Comparison of ENCODE assay signal across 8 cellular contexts in genomic region chr6:21594427-21595264, GRCh38. TPM values are rescaled to one million over a fixed set of nuclear protein-coding genes. Genes with fewer than 3 reads are reported as not detected.
DNase-seq lines count a peak whose midpoint lies in the region; ATAC-seq and TF ChIP-seq lines count a peak whose summit lies in the region.

No MANE protein-coding gene starts in this region.

- H3K4me3 ChIP-seq in IMR-90 (ENCODE audit: insufficient read depth, low read depth, low read length) = peak overlapping the region; percentile 84
- peak overlapping the region; percentile 85 for H3K4me3 ChIP-seq in WERI-Rb-1 (ENCODE audit: low read depth, low read length)
- peak overlapping the region; percentile 95 to 98 for H3K4me3 ChIP-seq in duodenal mucosa (ENCODE audit: low read depth in 1 of 2, low read length in 2 of 2)
- H3K4me3 ChIP-seq in right lobe of liver = peak overlapping the region; percentile 55 to 66 (median 60)

- H3K9ac ChIP-seq in IMR-90 (ENCODE audit: low read depth, low read length) = peak overlapping the region; percentile 99
- H3K9ac ChIP-seq in duodenal mucosa (ENCODE audit: low read depth in 1 of 2, low read length in 2 of 2) = peak overlapping the region; percentile 87 to 92

- H3K9me1 ChIP-seq in IMR-90 (ENCODE audit: insufficient read depth, low read length) = peaks cover 3% of the 10 kb centered on the region; the same call in 1 of the 2 replicates

- peak overlapping the region; percentile 81 for H2AK9ac ChIP-seq in IMR-90 (replicated peaks; ENCODE audit: low read depth, low read length, poor library complexity)

- peak overlapping the region; percentile 98 for H3K4ac ChIP-seq in IMR-90 (ENCODE audit: low read depth, low read length)

- peak overlapping the region; percentile 49; the same call in 1 of the 2 replicates for H2BK20ac ChIP-seq in IMR-90 (ENCODE audit: low read depth, low read length)

- no peak; the same call in 1 of the 2 replicates for TF ChIP-seq POLR2A in IMR-90 (IDR thresholded peaks at IDR 0.05; ENCODE audit: low read depth, low read length)
- peak; percentile 42 for TF ChIP-seq POLR2A in right lobe of liver (IDR thresholded peaks at IDR 0.05)

- no TSS peak for BruUV-seq in IMR-90 (replicated peaks; lab: Mats Ljungman, UMichigan)

- peak overlapping the region; percentile 80 to 87; a peak in 3 of 4 replicates for H4K8ac ChIP-seq in IMR-90 (ENCODE audit: low read depth in 2 of 2, low read length in 2 of 2)

- H3K4me2 ChIP-seq in IMR-90 (ENCODE audit: low read depth, low read length) = peak overlapping the region; percentile 37; the same call in 1 of the 2 replicates

- H3K23ac ChIP-seq in IMR-90 (ENCODE audit: low read depth, low read length) = peak overlapping the region; percentile 95

- H2AFZ ChIP-seq in IMR-90 (replicated peaks; ENCODE audit: low read length, poor library complexity) = peak overlapping the region; percentile 94

- TF ChIP-seq CTCF in GM20000 (IDR thresholded peaks at IDR 0.05; ENCODE audit: extremely low read depth, missing control alignments) = no peak
- no peak for TF ChIP-seq CTCF in IMR-90 (conservative IDR thresholded peaks at IDR 0.05; ENCODE audit: low read depth, low read length)
- no peak for TF ChIP-seq CTCF in WERI-Rb-1 (IDR thresholded peaks at IDR 0.05; ENCODE audit: low read depth, low read length)
- no peak for TF ChIP-seq CTCF in right lobe of liver (IDR thresholded peaks at IDR 0.05)

- peak overlapping the region; percentile 87 for H2BK120ac ChIP-seq in IMR-90 (ENCODE audit: low read depth, low read length)

- DNase-seq in D341Med (ENCODE audit: low spot score) (peak; percentile 47), GM20000 (ENCODE audit: low spot score) (peak; percentile 75), IMR-90 (peak; percentile 63), WERI-Rb-1 (peak; percentile 72), right lobe of liver (peak; percentile 61 to 74 (median 66))
- peak; percentile 22 for DNase-seq in stimulated activated CD8-positive, alpha-beta memory T cell treated with anti-CD3 and anti-CD28 coated beads, Interleukin-12 subunit alpha, Interleukin-12 subunit beta, amount 100 ng/mL, for 4 hours (ENCODE audit: low read depth)

- no peaks in the 10 kb centered on the region for H3K9me3 ChIP-seq in IMR-90 (ENCODE audit: control insufficient read depth, insufficient read depth, low read length)
- H3K9me3 ChIP-seq in WERI-Rb-1 (ENCODE audit: severe bottlenecking) = no peaks in the 10 kb centered on the region
- no peaks in the 10 kb centered on the region for H3K9me3 ChIP-seq in duodenal mucosa (ENCODE audit: control insufficient read depth in 1 of 2, low read length in 2 of 2)
- H3K9me3 ChIP-seq in right lobe of liver = no peaks in the 10 kb centered on the region

- in situ Hi-C loops in IMR-90 (cut with MboI; ENCODE audit: low sequenced_read_pairs) = loop anchor here (10.0 kb wide), 1 partner anchor 550 kb away; no protein-coding TSS in a partner anchor

- dilution Hi-C loops in IMR-90 (cut with HindIII; ENCODE audit: low sequenced_read_pairs, unreplicated experiment) = no loop called here

- ATAC-seq in IMR-90 (ENCODE audit: low read depth) = peak; percentile 19
- ATAC-seq in right lobe of liver = peak; percentile 39 to 62 (median 60)
- ATAC-seq in GM18520 (IDR thresholded peaks at IDR 0.05; ENCODE audit: unreplicated experiment) = no peak

- 0% methylated on average over 23 of the region's 105 CpGs; no CpG with 5 or more reads in 1 of the 2 experiments for WGBS in IMR-90 (ENCODE audit: extremely low coverage in 2 of 2, insufficient read length in 1 of 2), 2 experiments
- 0% methylated on average over 12 of the region's 105 CpGs for WGBS in right lobe of liver (ENCODE audit: insufficient coverage, low coverage, low lambda C conversion rate, missing lambda C conversion rate)

- peaks cover 4% of the 10 kb centered on the region for H3K4me1 ChIP-seq in IMR-90 (ENCODE audit: control insufficient read depth, insufficient read depth, low read length)
- peaks cover 12 to 26% of the 10 kb centered on the region in 2 donors for H3K4me1 ChIP-seq in duodenal mucosa (ENCODE audit: control insufficient read depth in 1 of 2, insufficient read depth in 2 of 2, low read length in 2 of 2)
- H3K4me1 ChIP-seq in right lobe of liver = peaks cover 0 to 6% (median 0%) of the 10 kb centered on the region in 4 donors

- peaks cover 25% of the 10 kb centered on the region for H3K36me3 ChIP-seq in IMR-90 (ENCODE audit: control insufficient read depth, insufficient read depth, low read length)
- peaks cover 44% of the 10 kb centered on the region for H3K36me3 ChIP-seq in WERI-Rb-1
- peaks cover 0 to 3% of the 10 kb centered on the region in 2 donors for H3K36me3 ChIP-seq in duodenal mucosa (ENCODE audit: control insufficient read depth in 1 of 2, insufficient read depth in 2 of 2, low read length in 2 of 2)
- H3K36me3 ChIP-seq in right lobe of liver = no peaks in the 10 kb centered on the region

- POLR2A ChIA-PET in IMR-90 (lab: Charles Lee; ENCODE audit: unreplicated experiment) = interaction anchor here (0.6 to 4.2 kb wide), 20 partner anchors 17 to 1915 kb away, joined by 3 to 36 read pairs (median 4); no protein-coding TSS in a partner anchor

- H3K56ac ChIP-seq in IMR-90 (ENCODE audit: extremely low read depth, insufficient read depth, low read length) = peak overlapping the region; percentile 87; the same call in 1 of the 2 replicates

- intact Hi-C loops in IMR-90 (cut with micrococcal nuclease) = loop anchor here (5.0 to 10.0 kb wide), 10 partner anchors 148 to 1233 kb away; no protein-coding TSS in a partner anchor
- intact Hi-C loops in right lobe of liver (cut with DNase I) = no loop called here

- peak overlapping the region; percentile 79 for H2BK5ac ChIP-seq in IMR-90 (ENCODE audit: low read depth, low read length, poor library complexity, severe bottlenecking)

- peak overlapping the region; percentile 97 for H3K14ac ChIP-seq in IMR-90 (replicated peaks; ENCODE audit: low read depth, low read length)

- TF ChIP-seq RAD21 in IMR-90 (IDR thresholded peaks at IDR 0.05; ENCODE audit: low read length) = no peak

- CTCF ChIA-PET in IMR-90 (lab: Yijun Ruan, JAX) = interaction anchor here (0.8 kb wide), 1 partner anchor 1851 kb away, joined by 4 read pairs; no protein-coding TSS in a partner anchor

- H4K5ac ChIP-seq in IMR-90 (ENCODE audit: low read depth, low read length) = peak overlapping the region; percentile 11

- no peak overlapping the region for H2AK5ac ChIP-seq in IMR-90 (ENCODE audit: low read depth, low read length)

- H3K18ac ChIP-seq in IMR-90 (ENCODE audit: low read depth, low read length) = peak overlapping the region; percentile 47

- peaks cover 9 to 20% of the 10 kb centered on the region in 2 experiments; a peak in 3 of 4 replicates for H3K79me1 ChIP-seq in IMR-90 (ENCODE audit: low read depth in 1 of 2, low read length in 2 of 2)

- H4K20me1 ChIP-seq in IMR-90 (ENCODE audit: insufficient read depth, low read length) = peaks cover 32% of the 10 kb centered on the region

- peak overlapping the region; percentile 78; the same call in 2 of the 3 replicates for H2BK15ac ChIP-seq in IMR-90 (ENCODE audit: low read depth, low read length)

- H4K91ac ChIP-seq in IMR-90 (ENCODE audit: insufficient read depth, low read depth, low read length) = peak overlapping the region; percentile 87

- peak overlapping the region; percentile 90 for H3K27ac ChIP-seq in IMR-90 (ENCODE audit: insufficient read depth, low read length)
- H3K27ac ChIP-seq in WERI-Rb-1 = peak overlapping the region; percentile 78
- H3K27ac ChIP-seq in duodenal mucosa (ENCODE audit: low read depth, low read length) = peak overlapping the region; percentile 87
- peak overlapping the region; percentile 59 to 90 (median 61) for H3K27ac ChIP-seq in right lobe of liver

- H3K27me3 ChIP-seq in IMR-90 (ENCODE audit: control insufficient read depth, insufficient read depth, low read length) (no peaks in the 10 kb centered on the region), WERI-Rb-1 (ENCODE audit: insufficient read depth, low read depth, severe bottlenecking) (no peaks in the 10 kb centered on the region), duodenal mucosa (ENCODE audit: control insufficient read depth in 1 of 2, insufficient read depth in 2 of 2, low read length in 2 of 2) (no peaks in the 10 kb centered on the region), right lobe of liver (no peaks in the 10 kb centered on the region)

TF ChIP-seq in IMR-90, 13 proteins besides CTCF, POLR2A, EP300 and RAD21:
- no peak for TF ChIP-seq CHD1 (IDR thresholded peaks at IDR 0.05; ENCODE audit: low read depth, low read length)
- TF ChIP-seq MXI1 (IDR thresholded peaks at IDR 0.05; ENCODE audit: borderline replicate concordance, low read depth, low read length) = peak; percentile 85

RNA-seq across cellular contexts. Expression of gene SOX4, which starts 1.1 kb away (rescaled TPM):
- total RNA-seq in IMR-90 (2012; rRNA removed) (4.7 and 6.4 TPM in 2 replicates), right lobe of liver (10 to 100 TPM in 1 of 6 experiments, 1 to 10 TPM in 4, under 1 TPM in 1; 0.81 to 22.5 (median 2.4) TPM)
- 4.8 and 5.4 TPM in 2 replicates for polyA plus RNA-seq in IMR-90 (2012; rRNA removed)
- 3.1 and 5.4 TPM in 2 replicates for polyA plus RNA-seq in IMR-90 (2012; cell fraction: cytosol; rRNA removed)
- 4.5 and 8.7 TPM in 2 replicates for polyA plus RNA-seq in IMR-90 (2012; cell fraction: nucleus; rRNA removed; ENCODE audit: low replicate concordance)

Comparison
In these comparisons a context has a peak if more than half of its experiments do, and no peak if none do; other contexts are left out.
1. DNase-seq: peak in every context shown above with its lines; median percentile 75 in GM20000; 72 in WERI-Rb-1; 66 in right lobe of liver; 63 in IMR-90; 47 in D341Med; 22 in stimulated activated CD8-positive, alpha-beta memory T cell treated with anti-CD3 and anti-CD28 coated beads, Interleukin-12 subunit alpha, Interleukin-12 subunit beta, amount 100 ng/mL, for 4 hours.